14 cellular contexts compared by ENCODE assay signal in genomic region chr19:13726323-13726722, GRCh38. TPM values are rescaled to one million over a fixed set of nuclear protein-coding genes. Genes with fewer than 3 reads are reported as not detected.
A peak's percentile ranks its signal among the peaks of the same experiment; 100 is the strongest.
DNase-seq lines count a peak whose midpoint lies in the region; ATAC-seq and TF ChIP-seq lines count a peak whose summit lies in the region.
"Had no signal": no experiment of that assay in that cellular context is flagged by ENCODE, and none has a peak within 500 bp of the region (broad histone marks: within the 10 kb centered on the region; RNA-seq: fewer than 3 reads in every experiment).

No MANE protein-coding gene starts in this region.

- WGBS in mesendoderm (ENCODE audit: extremely low coverage, insufficient coverage, low lambda C conversion rate) = no CpG with 5 or more reads among the region's 5 CpGs

- H3K23ac ChIP-seq in mesendoderm (ENCODE audit: low read length) = no peak overlapping the region

- H3K4me3 ChIP-seq in NB4 (ENCODE audit: low read depth, low read length) = no peak overlapping the region
- no peak overlapping the region for H3K4me3 ChIP-seq in mesendoderm (ENCODE audit: low read length)
- H3K4me3 ChIP-seq: BLaER1 treated with 17β-estradiol and CSF1 and Interleukin-3, amounts not matched to agents 10 nM and 100 nM; GM23338 had no signal

- no peak overlapping the region for H3K9ac ChIP-seq in mesendoderm (ENCODE audit: low read length)
- H3K9ac ChIP-seq: BLaER1 treated with 17β-estradiol and CSF1 and Interleukin-3, amounts not matched to agents 10 nM and 100 nM had no signal

- H3K4ac ChIP-seq in mesendoderm (ENCODE audit: low read depth, low read length) = no peak overlapping the region

- H3K79me1 ChIP-seq in mesendoderm (ENCODE audit: low read length) = no peaks in the 10 kb centered on the region

- no peaks in the 10 kb centered on the region for H3K36me3 ChIP-seq in mesendoderm (ENCODE audit: control insufficient read depth, insufficient read depth, low read length)
- H3K36me3 ChIP-seq: BLaER1 treated with 17β-estradiol and CSF1 and Interleukin-3, amounts not matched to agents 10 nM and 100 nM had no signal

- no peak overlapping the region for H2BK15ac ChIP-seq in mesendoderm (replicated peaks; ENCODE audit: low read depth)

- no peak overlapping the region for H2BK5ac ChIP-seq in mesendoderm (ENCODE audit: low read length)

- H3K4me2 ChIP-seq in mesendoderm (ENCODE audit: low read length) = no peak overlapping the region
- H3K4me2 ChIP-seq: BLaER1 treated with 17β-estradiol and CSF1 and Interleukin-3, amounts not matched to agents 10 nM and 100 nM; GM23338 had no signal

- no peak overlapping the region for H3K18ac ChIP-seq in mesendoderm (ENCODE audit: low read length)

- no peak overlapping the region for H2BK120ac ChIP-seq in mesendoderm (ENCODE audit: low read depth, low read length)

- no peak for TF ChIP-seq POLR2A in NB4 (IDR thresholded peaks at IDR 0.05; ENCODE audit: extremely low read depth, insufficient read length)

- no peak overlapping the region for H4K8ac ChIP-seq in mesendoderm (ENCODE audit: low read depth, low read length)

- H2AK5ac ChIP-seq in mesendoderm (ENCODE audit: low read length) = no peak overlapping the region

- no peak overlapping the region for H4K5ac ChIP-seq in mesendoderm (ENCODE audit: low read length)

- DNase-seq in NB4 (ENCODE audit: low read depth) (peak; percentile 20), mesendoderm (peak; percentile 33), SIG-M5 treated with dmso at 0.1 percent for 504 hours (lab: John Stamatoyannopoulos, UW; ENCODE audit: unreplicated experiment) (no peak), UCSD-AML1 (lab: John Stamatoyannopoulos, UW; ENCODE audit: unreplicated experiment) (no peak)
- DNase-seq: Calu3; CD8-positive, alpha-beta T cell; DMS79 treated with DMSO at 0.1 percent for 48 hours; HFFc6 had no signal

- no peak overlapping the region for H3K27ac ChIP-seq in mesendoderm (ENCODE audit: low read depth, low read length)
- H3K27ac ChIP-seq: BLaER1 treated with 17β-estradiol and CSF1 and Interleukin-3, amounts not matched to agents 10 nM and 100 nM; HL-60 had no signal

- H3K56ac ChIP-seq in mesendoderm (ENCODE audit: low read length) = no peak overlapping the region

- ATAC-seq in SK-N-SH treated with all-trans-retinoic acid at 6 μM for 48 hours = no peak
- ATAC-seq: CD8-positive, alpha-beta T cell; GM23338; HCT116 had no signal

- H3K4me1 ChIP-seq in mesendoderm (ENCODE audit: control insufficient read depth, low read depth, low read length) = no peaks in the 10 kb centered on the region

- H3K79me2 ChIP-seq in mesendoderm (ENCODE audit: control insufficient read depth, insufficient read depth, low read length) = no peaks in the 10 kb centered on the region

- peak; percentile 4 for TF ChIP-seq CTCF in GM12873 (IDR thresholded peaks at IDR 0.05; ENCODE audit: insufficient read depth, low read depth, low read length, missing control alignments)
- TF ChIP-seq CTCF in NB4 (IDR thresholded peaks at IDR 0.05; ENCODE audit: low read depth, low read length) = no peak

- no peaks in the 10 kb centered on the region for H3K27me3 ChIP-seq in mesendoderm (ENCODE audit: insufficient read depth, low read length, poor library complexity)
- H3K27me3 ChIP-seq: BLaER1 treated with 17β-estradiol and CSF1 and Interleukin-3, amounts not matched to agents 10 nM and 100 nM had no signal

TF ChIP-seq in SK-N-SH treated with all-trans-retinoic acid at 6 μM for 48 hours, 23 proteins besides CTCF, POLR2A, EP300 and RAD21:
- TF ChIP-seq ZNF565 (CRISPR knock-in tag; conservative IDR thresholded peaks at IDR 0.05; ENCODE audit: low read depth) = no peak
- TF ChIP-seq, protein P1, sequence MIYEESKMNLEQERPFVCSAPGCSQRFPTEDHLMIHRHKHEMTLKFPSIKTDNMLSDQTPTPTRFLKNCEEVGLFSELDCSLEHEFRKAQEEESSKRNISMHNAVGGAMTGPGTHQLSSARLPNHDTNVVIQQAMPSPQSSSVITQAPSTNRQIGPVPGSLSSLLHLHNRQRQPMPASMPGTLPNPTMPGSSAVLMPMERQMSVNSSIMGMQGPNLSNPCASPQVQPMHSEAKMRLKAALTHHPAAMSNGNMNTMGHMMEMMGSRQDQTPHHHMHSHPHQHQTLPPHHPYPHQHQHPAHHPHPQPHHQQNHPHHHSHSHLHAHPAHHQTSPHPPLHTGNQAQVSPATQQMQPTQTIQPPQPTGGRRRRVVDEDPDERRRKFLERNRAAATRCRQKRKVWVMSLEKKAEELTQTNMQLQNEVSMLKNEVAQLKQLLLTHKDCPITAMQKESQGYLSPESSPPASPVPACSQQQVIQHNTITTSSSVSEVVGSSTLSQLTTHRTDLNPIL (CRISPR knock-in tag; IDR thresholded peaks at IDR 0.05; ENCODE audit: low read depth) = no peak
- no peak for TF ChIP-seq ZFP30 (CRISPR knock-in tag; IDR thresholded peaks at IDR 0.05)
- no peak for TF ChIP-seq BACH2 (CRISPR knock-in tag; IDR thresholded peaks at IDR 0.05; ENCODE audit: borderline replicate concordance)
- no peak for TF ChIP-seq ISL1 (CRISPR knock-in tag; IDR thresholded peaks at IDR 0.05)
- TF ChIP-seq ZNF70 (CRISPR knock-in tag; IDR thresholded peaks at IDR 0.05) = no peak
- TF ChIP-seq TOX (CRISPR knock-in tag; IDR thresholded peaks at IDR 0.05; ENCODE audit: borderline replicate concordance) = no peak
- no peak for TF ChIP-seq SNAI2 (CRISPR knock-in tag; IDR thresholded peaks at IDR 0.05)
- no peak for TF ChIP-seq GLIS3 (CRISPR knock-in tag; IDR thresholded peaks at IDR 0.05)
- TF ChIP-seq, protein P2, sequence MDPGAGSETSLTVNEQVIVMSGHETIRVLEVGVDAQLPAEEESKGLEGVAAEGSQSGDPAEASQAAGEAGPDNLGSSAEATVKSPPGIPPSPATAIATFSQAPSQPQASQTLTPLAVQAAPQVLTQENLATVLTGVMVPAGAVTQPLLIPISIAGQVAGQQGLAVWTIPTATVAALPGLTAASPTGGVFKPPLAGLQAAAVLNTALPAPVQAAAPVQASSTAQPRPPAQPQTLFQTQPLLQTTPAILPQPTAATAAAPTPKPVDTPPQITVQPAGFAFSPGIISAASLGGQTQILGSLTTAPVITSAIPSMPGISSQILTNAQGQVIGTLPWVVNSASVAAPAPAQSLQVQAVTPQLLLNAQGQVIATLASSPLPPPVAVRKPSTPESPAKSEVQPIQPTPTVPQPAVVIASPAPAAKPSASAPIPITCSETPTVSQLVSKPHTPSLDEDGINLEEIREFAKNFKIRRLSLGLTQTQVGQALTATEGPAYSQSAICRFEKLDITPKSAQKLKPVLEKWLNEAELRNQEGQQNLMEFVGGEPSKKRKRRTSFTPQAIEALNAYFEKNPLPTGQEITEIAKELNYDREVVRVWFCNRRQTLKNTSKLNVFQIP (CRISPR knock-in tag; IDR thresholded peaks at IDR 0.05; ENCODE audit: borderline replicate concordance, low read depth) = no peak
- no peak for TF ChIP-seq PPARA (CRISPR knock-in tag; IDR thresholded peaks at IDR 0.05; ENCODE audit: borderline replicate concordance)
- TF ChIP-seq TCF4 (CRISPR knock-in tag; IDR thresholded peaks at IDR 0.05; ENCODE audit: borderline replicate concordance) = no peak
- no peak for TF ChIP-seq ZNF8 (CRISPR knock-in tag; IDR thresholded peaks at IDR 0.05)
- TF ChIP-seq, protein P3, sequence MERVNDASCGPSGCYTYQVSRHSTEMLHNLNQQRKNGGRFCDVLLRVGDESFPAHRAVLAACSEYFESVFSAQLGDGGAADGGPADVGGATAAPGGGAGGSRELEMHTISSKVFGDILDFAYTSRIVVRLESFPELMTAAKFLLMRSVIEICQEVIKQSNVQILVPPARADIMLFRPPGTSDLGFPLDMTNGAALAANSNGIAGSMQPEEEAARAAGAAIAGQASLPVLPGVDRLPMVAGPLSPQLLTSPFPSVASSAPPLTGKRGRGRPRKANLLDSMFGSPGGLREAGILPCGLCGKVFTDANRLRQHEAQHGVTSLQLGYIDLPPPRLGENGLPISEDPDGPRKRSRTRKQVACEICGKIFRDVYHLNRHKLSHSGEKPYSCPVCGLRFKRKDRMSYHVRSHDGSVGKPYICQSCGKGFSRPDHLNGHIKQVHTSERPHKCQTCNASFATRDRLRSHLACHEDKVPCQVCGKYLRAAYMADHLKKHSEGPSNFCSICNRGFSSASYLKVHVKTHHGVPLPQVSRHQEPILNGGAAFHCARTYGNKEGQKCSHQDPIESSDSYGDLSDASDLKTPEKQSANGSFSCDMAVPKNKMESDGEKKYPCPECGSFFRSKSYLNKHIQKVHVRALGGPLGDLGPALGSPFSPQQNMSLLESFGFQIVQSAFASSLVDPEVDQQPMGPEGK (CRISPR knock-in tag; IDR thresholded peaks at IDR 0.05; ENCODE audit: borderline replicate concordance) = no peak
- TF ChIP-seq ZC3H10 (CRISPR knock-in tag; IDR thresholded peaks at IDR 0.05) = no peak
- no peak for TF ChIP-seq TSHZ2 (CRISPR knock-in tag; IDR thresholded peaks at IDR 0.05)

RNA-seq across cellular contexts. Expression of gene MRI1, which starts 38.0 kb away (rescaled TPM):
- 16.7 TPM for polyA plus RNA-seq in mesendoderm (2013, experiment 1 of 2)
- polyA plus RNA-seq in mesendoderm (2013, experiment 2 of 2) = 16.4 TPM

RNA-seq across cellular contexts. Expression of gene C19orf53, which starts 47.9 kb away (rescaled TPM):
- polyA plus RNA-seq in mesendoderm (2013, experiment 1 of 2) = 323 TPM
- polyA plus RNA-seq in mesendoderm (2013, experiment 2 of 2) = 327 TPM

Comparison
In these comparisons a context has a peak if more than half of its experiments do, and no peak if none do; other contexts are left out.
1. DNase-seq: peak in NB4 (single experiment) and mesendoderm (single experiment); none in SIG-M5 treated with dmso at 0.1 percent for 504 hours (single experiment) and UCSD-AML1 (single experiment).